Comparison of ENCODE assay signal across 10 cellular contexts in the genomic region with DNA sequence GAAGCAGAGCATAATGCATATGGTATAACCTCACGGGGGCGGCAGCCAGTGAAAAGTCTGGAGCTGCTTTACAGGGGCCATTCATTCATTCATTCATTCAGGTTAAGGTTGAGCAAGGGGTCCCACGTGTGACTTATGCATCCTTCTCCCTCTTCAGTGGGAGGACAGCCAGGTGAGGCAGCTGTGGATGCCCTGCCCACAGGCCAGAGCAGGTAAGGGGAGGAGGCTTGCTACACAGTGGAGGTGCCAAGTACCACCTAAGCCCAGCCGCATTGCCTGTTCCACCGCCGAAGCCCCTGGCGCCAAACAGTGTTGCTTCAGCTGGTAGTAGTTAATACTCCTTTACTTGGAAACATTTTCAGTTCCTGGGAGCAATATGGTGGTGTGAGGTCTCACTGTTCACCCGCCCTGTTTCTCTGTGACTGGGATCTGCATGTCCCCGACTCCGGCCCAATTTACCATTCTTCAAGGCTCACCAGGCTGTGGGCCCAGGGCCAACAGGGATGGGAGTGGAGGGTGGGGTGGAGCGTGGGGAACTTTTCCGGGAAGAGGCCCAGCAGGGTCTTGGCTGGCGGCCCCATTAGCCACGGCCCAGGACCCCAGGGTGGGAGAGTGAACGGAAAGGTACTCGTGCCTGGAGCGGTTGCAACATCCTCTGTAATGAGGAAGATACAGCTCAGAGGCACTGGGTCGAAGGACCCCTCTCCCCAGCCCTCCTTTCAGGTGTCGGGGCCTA. TPM values are rescaled to one million over a fixed set of nuclear protein-coding genes. Genes with fewer than 3 reads are reported as not detected.
DNase-seq lines count a peak whose midpoint lies in the region; ATAC-seq and TF ChIP-seq lines count a peak whose summit lies in the region.
"Had no signal": no experiment of that assay in that cellular context is flagged by ENCODE, and none has a peak within 500 bp of the region (broad histone marks: within the 10 kb centered on the region; RNA-seq: fewer than 3 reads in every experiment).

No MANE protein-coding gene starts in this region.

- no peak for DNase-seq in CD14-positive monocyte (ENCODE audit: low spot score)
- no peak for DNase-seq in activated naive CD8-positive, alpha-beta T cell treated with anti-CD3 and anti-CD28 coated beads for 36 hours
- peak; percentile 77 to 95 (median 88) for DNase-seq in right cardiac atrium
- DNase-seq in progenitor cell of endocrine pancreas (ENCODE audit: low spot score, unreplicated experiment): no peak
- no peak for DNase-seq in NCI-H2171 treated with DMSO at 0.1 percent for 48 hours (lab: John Stamatoyannopoulos, UW)
- DNase-seq in activated CD4-positive, alpha-beta memory T cell treated with anti-CD3 and anti-CD28 coated beads, Interleukin-2, amount 10 ng/mL, durations not matched to agents 7 days and 5 days: no peak

- CTCF ChIA-PET in activated CD4-positive, alpha-beta memory T cell treated with anti-CD3 and anti-CD28 coated beads, Interleukin-2, amount 10 ng/mL, durations not matched to agents 7 days and 5 days (lab: Charles Lee): no interaction called here

- H3K4me3 ChIP-seq in right cardiac atrium (ENCODE audit: low read length): peak overlapping the region; percentile 66

- H3K4me3 Mint-ChIP-seq in CD14-positive monocyte: peak overlapping the region; percentile 31 to 75
- H3K4me3 Mint-ChIP-seq in activated naive CD8-positive, alpha-beta T cell treated with anti-CD3 and anti-CD28 coated beads for 36 hours: peak overlapping the region; percentile 35
- H3K4me3 Mint-ChIP-seq in progenitor cell of endocrine pancreas (ENCODE audit: low read depth): peak overlapping the region; percentile 61
- H3K4me3 Mint-ChIP-seq in activated CD4-positive, alpha-beta memory T cell treated with anti-CD3 and anti-CD28 coated beads, Interleukin-2, amount 10 ng/mL, durations not matched to agents 7 days and 5 days: no peak overlapping the region
- H3K4me3 Mint-ChIP-seq: T-helper 1 cell treated with Interleukin-12 subunit alpha and Interleukin-12 subunit beta and Interleukin-4 antibody, amounts not matched to agents 30 μg/mL and 1 μg/mL, for 36 hours had no signal

- H3K4me1 Mint-ChIP-seq in CD14-positive monocyte (peaks cover 6% of the 10 kb centered on the region), progenitor cell of endocrine pancreas (ENCODE audit: low read depth) (no peaks in the 10 kb centered on the region)
- peaks cover 1% of the 10 kb centered on the region for H3K4me1 Mint-ChIP-seq in activated naive CD8-positive, alpha-beta T cell treated with anti-CD3 and anti-CD28 coated beads for 36 hours
- H3K4me1 Mint-ChIP-seq in activated CD4-positive, alpha-beta memory T cell treated with anti-CD3 and anti-CD28 coated beads, Interleukin-2, amount 10 ng/mL, durations not matched to agents 7 days and 5 days: peaks cover 2% of the 10 kb centered on the region

- peaks cover 42 to 72% (median 49%) of the 10 kb centered on the region in 3 donors for H3K27me3 Mint-ChIP-seq in CD14-positive monocyte (ENCODE audit: low read depth in 3 of 3)
- H3K27me3 Mint-ChIP-seq in activated naive CD8-positive, alpha-beta T cell treated with anti-CD3 and anti-CD28 coated beads for 36 hours: peaks cover 40% of the 10 kb centered on the region
- H3K27me3 Mint-ChIP-seq in progenitor cell of endocrine pancreas: peaks cover 80% of the 10 kb centered on the region
- H3K27me3 Mint-ChIP-seq in activated CD4-positive, alpha-beta memory T cell treated with anti-CD3 and anti-CD28 coated beads, Interleukin-2, amount 10 ng/mL, durations not matched to agents 7 days and 5 days: peaks cover 59% of the 10 kb centered on the region

- no peaks in the 10 kb centered on the region for H3K9me3 ChIP-seq in right cardiac atrium (ENCODE audit: control insufficient read depth, low read length)

- H3K27ac ChIP-seq in right cardiac atrium (ENCODE audit: low read length): peak overlapping the region; percentile 6

- POLR2A ChIA-PET in activated CD4-positive, alpha-beta memory T cell treated with anti-CD3 and anti-CD28 coated beads, Interleukin-2, amount 10 ng/mL, durations not matched to agents 7 days and 5 days (lab: Charles Lee): no interaction called here

- H3K27ac Mint-ChIP-seq in CD14-positive monocyte (no peak overlapping the region), progenitor cell of endocrine pancreas (no peak overlapping the region)
- no peak overlapping the region for H3K27ac Mint-ChIP-seq in activated naive CD8-positive, alpha-beta T cell treated with anti-CD3 and anti-CD28 coated beads for 36 hours
- no peak overlapping the region for H3K27ac Mint-ChIP-seq in activated CD4-positive, alpha-beta memory T cell treated with anti-CD3 and anti-CD28 coated beads, Interleukin-2, amount 10 ng/mL, durations not matched to agents 7 days and 5 days
- H3K27ac Mint-ChIP-seq: T-helper 1 cell treated with Interleukin-12 subunit alpha and Interleukin-12 subunit beta and Interleukin-4 antibody, amounts not matched to agents 30 μg/mL and 1 μg/mL, for 36 hours had no signal

- ATAC-seq in right cardiac atrium: peak; percentile 51 to 67
- no peak for ATAC-seq in GM18861 (IDR thresholded peaks at IDR 0.05; ENCODE audit: unreplicated experiment)
- no peak for ATAC-seq in HG02938 (IDR thresholded peaks at IDR 0.05; ENCODE audit: unreplicated experiment)

- TF ChIP-seq CTCF in CD14-positive monocyte (IDR thresholded peaks at IDR 0.05) (no peak), progenitor cell of endocrine pancreas (IDR thresholded peaks at IDR 0.05; ENCODE audit: unreplicated experiment) (no peak)

- H3K4me1 ChIP-seq in right cardiac atrium (ENCODE audit: control insufficient read depth, insufficient read depth, low read length): no peaks in the 10 kb centered on the region

- H3K9me3 Mint-ChIP-seq in CD14-positive monocyte (peaks cover 0 to 7% (median 2%) of the 10 kb centered on the region in 7 donors), progenitor cell of endocrine pancreas (ENCODE audit: low read depth) (no peaks in the 10 kb centered on the region)
- no peaks in the 10 kb centered on the region for H3K9me3 Mint-ChIP-seq in activated naive CD8-positive, alpha-beta T cell treated with anti-CD3 and anti-CD28 coated beads for 36 hours
- no peaks in the 10 kb centered on the region for H3K9me3 Mint-ChIP-seq in activated CD4-positive, alpha-beta memory T cell treated with anti-CD3 and anti-CD28 coated beads, Interleukin-2, amount 10 ng/mL, durations not matched to agents 7 days and 5 days
- H3K9me3 Mint-ChIP-seq: T-helper 1 cell treated with Interleukin-12 subunit alpha and Interleukin-12 subunit beta and Interleukin-4 antibody, amounts not matched to agents 30 μg/mL and 1 μg/mL, for 36 hours had no signal

- H3K36me3 Mint-ChIP-seq in CD14-positive monocyte: no peaks in the 10 kb centered on the region
- H3K36me3 Mint-ChIP-seq in activated naive CD8-positive, alpha-beta T cell treated with anti-CD3 and anti-CD28 coated beads for 36 hours: no peaks in the 10 kb centered on the region
- no peaks in the 10 kb centered on the region for H3K36me3 Mint-ChIP-seq in progenitor cell of endocrine pancreas (ENCODE audit: insufficient read depth)
- H3K36me3 Mint-ChIP-seq in activated CD4-positive, alpha-beta memory T cell treated with anti-CD3 and anti-CD28 coated beads, Interleukin-2, amount 10 ng/mL, durations not matched to agents 7 days and 5 days (ENCODE audit: low read depth): no peaks in the 10 kb centered on the region

- intact Hi-C loops in CD14-positive monocyte (cut with micrococcal nuclease): no loop called here
- intact Hi-C loops in right cardiac atrium (cut with DNase I): loop anchor here in 1 of 4 donors (10.0 kb wide), 1 partner anchor 46 kb away; no protein-coding TSS in a partner anchor

- H3K27me3 ChIP-seq in right cardiac atrium (ENCODE audit: control insufficient read depth, insufficient read depth): no peaks in the 10 kb centered on the region

- 33% methylated on average over 19 of the region's 19 CpGs for WGBS in right cardiac atrium

RNA-seq across cellular contexts. Expression of gene PODN, which starts 0.7 kb away (rescaled TPM):
- polyA plus RNA-seq in CD14-positive monocyte (not detected), right cardiac atrium (40.7 TPM)
- total RNA-seq in activated naive CD8-positive, alpha-beta T cell treated with anti-CD3 and anti-CD28 coated beads for 36 hours: not detected
- total RNA-seq in right cardiac atrium (10 to 100 TPM; 36.5 to 62.4 (median 48.9) TPM), progenitor cell of endocrine pancreas (0.26 and 0.38 TPM in 2 replicates)
- total RNA-seq in activated CD4-positive, alpha-beta memory T cell treated with anti-CD3 and anti-CD28 coated beads, Interleukin-2, amount 10 ng/mL, durations not matched to agents 7 days and 5 days: not detected
- total RNA-seq: dermis blood vessel endothelial cell had no signal

Comparison
In these comparisons a context has a peak if more than half of its experiments do, and no peak if none do; other contexts are left out.
1. DNase-seq: peak in right cardiac atrium (3 of 3); none in CD14-positive monocyte (single experiment), activated naive CD8-positive, alpha-beta T cell treated with anti-CD3 and anti-CD28 coated beads for 36 hours (single experiment), progenitor cell of endocrine pancreas (single experiment), NCI-H2171 treated with DMSO at 0.1 percent for 48 hours (single experiment) and activated CD4-positive, alpha-beta memory T cell treated with anti-CD3 and anti-CD28 coated beads, Interleukin-2, amount 10 ng/mL, durations not matched to agents 7 days and 5 days (single experiment).
2. ATAC-seq: peak in right cardiac atrium (2 of 2); none in GM18861 (single experiment) and HG02938 (single experiment).
3. RNA of gene PODN, which starts 0.7 kb away (total RNA-seq): 36.5 to 62.4 TPM in right cardiac atrium; 0.26 to 0.38 TPM in progenitor cell of endocrine pancreas, not detected in activated naive CD8-positive, alpha-beta T cell treated with anti-CD3 and anti-CD28 coated beads for 36 hours and not detected in activated CD4-positive, alpha-beta memory T cell treated with anti-CD3 and anti-CD28 coated beads, Interleukin-2, amount 10 ng/mL, durations not matched to agents 7 days and 5 days; every median in the first group is over 10 times any median in the second.